8 cellular contexts compared by ENCODE assay signal in the genomic region with DNA sequence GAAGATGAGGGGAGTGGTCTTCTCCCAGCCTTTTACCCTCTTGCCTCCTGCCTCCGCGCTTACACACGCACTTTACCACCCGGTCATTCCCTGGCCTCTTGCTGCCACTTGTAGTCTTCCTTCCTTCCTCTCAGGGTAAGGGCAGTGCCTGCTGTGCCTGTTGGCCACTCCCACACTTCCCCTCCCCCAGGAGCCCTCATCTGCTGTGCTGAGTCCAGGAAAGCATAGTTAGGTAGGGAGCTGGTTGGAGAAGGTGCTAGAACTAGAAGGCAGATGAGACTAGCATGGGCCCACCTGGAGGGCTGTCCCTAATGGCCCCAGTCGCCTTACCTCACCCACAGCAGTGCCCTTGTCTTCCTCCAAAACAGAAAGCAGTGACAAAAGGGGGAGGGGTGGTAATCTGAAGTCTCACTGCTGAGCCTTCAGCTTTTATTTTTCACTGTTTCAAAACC. TPM values are rescaled to one million over a fixed set of nuclear protein-coding genes. Genes with fewer than 3 reads are reported as not detected.
A peak's percentile ranks its signal among the peaks of the same experiment; 100 is the strongest.
DNase-seq lines count a peak whose midpoint lies in the region; ATAC-seq and TF ChIP-seq lines count a peak whose summit lies in the region.

No MANE protein-coding gene starts in this region.

- H3K9ac ChIP-seq in iPS-20b (ENCODE audit: low read depth, low read length) = peak overlapping the region; percentile 56; the same call in 1 of the 2 replicates
- H3K9ac ChIP-seq in stomach smooth muscle (ENCODE audit: low read length in 2 of 2) = no peak overlapping the region

- peak overlapping the region; percentile 67 for H3K4me3 Mint-ChIP-seq in activated T-helper 1 cell treated with anti-CD3 and anti-CD28 coated beads, Interleukin-12 subunit alpha, Interleukin-12 subunit beta, Interleukin-2, Interleukin-4 antibody, amounts not matched to agents 30 ng/mL and 10 ng/mL and 1 ng/mL, durations not matched to agents 14 hours and 24 hours and 36 hours

- peak overlapping the region; percentile 96 for H3K27ac ChIP-seq in 22Rv1
- H3K27ac ChIP-seq in iPS-20b (ENCODE audit: low read length) = peak overlapping the region; percentile 9
- peak overlapping the region; percentile 76 for H3K27ac ChIP-seq in stomach smooth muscle (ENCODE audit: low read length)

- no peak for ATAC-seq in GM21367 (IDR thresholded peaks at IDR 0.05; ENCODE audit: unreplicated experiment)
- no peak for ATAC-seq in GM18511 (IDR thresholded peaks at IDR 0.05; ENCODE audit: unreplicated experiment)

- H3K4me3 ChIP-seq in iPS-20b (ENCODE audit: low read length) (peak overlapping the region; percentile 38; the same call in 1 of the 2 replicates), stomach smooth muscle (ENCODE audit: low read length in 2 of 2) (peak overlapping the region in 1 of 2 donors; percentile 47)

- H3K4me1 ChIP-seq in iPS-20b (ENCODE audit: insufficient read depth, low read length) = peaks cover 26% of the 10 kb centered on the region
- peaks cover 42% of the 10 kb centered on the region for H3K4me1 ChIP-seq in stomach smooth muscle (ENCODE audit: control insufficient read depth, insufficient read depth, low read length)

- H3K36me3 Mint-ChIP-seq in activated T-helper 1 cell treated with anti-CD3 and anti-CD28 coated beads, Interleukin-12 subunit alpha, Interleukin-12 subunit beta, Interleukin-2, Interleukin-4 antibody, amounts not matched to agents 30 ng/mL and 10 ng/mL and 1 ng/mL, durations not matched to agents 14 hours and 24 hours and 36 hours (ENCODE audit: low read depth) = peaks cover 63% of the 10 kb centered on the region

- H3K4me1 Mint-ChIP-seq in activated T-helper 1 cell treated with anti-CD3 and anti-CD28 coated beads, Interleukin-12 subunit alpha, Interleukin-12 subunit beta, Interleukin-2, Interleukin-4 antibody, amounts not matched to agents 30 ng/mL and 10 ng/mL and 1 ng/mL, durations not matched to agents 14 hours and 24 hours and 36 hours (ENCODE audit: low read depth) = peaks cover 93% of the 10 kb centered on the region

- intact Hi-C loops in activated T-helper 1 cell treated with anti-CD3 and anti-CD28 coated beads, Interleukin-12 subunit alpha, Interleukin-12 subunit beta, Interleukin-2, Interleukin-4 antibody, amounts not matched to agents 30 ng/mL and 10 ng/mL and 1 ng/mL, durations not matched to agents 14 hours and 24 hours and 36 hours (cut with micrococcal nuclease) = no loop called here

- no peak for TF ChIP-seq CTCF in 22Rv1 (IDR thresholded peaks at IDR 0.05)

- H3K9me3 Mint-ChIP-seq in activated T-helper 1 cell treated with anti-CD3 and anti-CD28 coated beads, Interleukin-12 subunit alpha, Interleukin-12 subunit beta, Interleukin-2, Interleukin-4 antibody, amounts not matched to agents 30 ng/mL and 10 ng/mL and 1 ng/mL, durations not matched to agents 14 hours and 24 hours and 36 hours = no peaks in the 10 kb centered on the region

- H3K36me3 ChIP-seq in iPS-20b (ENCODE audit: insufficient read depth, low read depth, low read length) (no peaks in the 10 kb centered on the region), stomach smooth muscle (ENCODE audit: control insufficient read depth in 2 of 2, insufficient read depth in 2 of 2, low read length in 2 of 2) (peaks cover 18 to 23% of the 10 kb centered on the region in 2 donors)

- H3K9me3 ChIP-seq in iPS-20b (ENCODE audit: insufficient read depth, low read depth, low read length) = no peaks in the 10 kb centered on the region
- H3K9me3 ChIP-seq in stomach smooth muscle (ENCODE audit: control insufficient read depth in 2 of 2, low read length in 2 of 2) = no peaks in the 10 kb centered on the region

- H3K27ac Mint-ChIP-seq in activated T-helper 1 cell treated with anti-CD3 and anti-CD28 coated beads, Interleukin-12 subunit alpha, Interleukin-12 subunit beta, Interleukin-2, Interleukin-4 antibody, amounts not matched to agents 30 ng/mL and 10 ng/mL and 1 ng/mL, durations not matched to agents 14 hours and 24 hours and 36 hours = peak overlapping the region; percentile 91

- DNase-seq in NCI-H1105 (lab: John Stamatoyannopoulos, UW) (peak; percentile 64), SK-N-DZ (ENCODE audit: low spot score) (no peak)
- DNase-seq in activated T-helper 1 cell treated with anti-CD3 and anti-CD28 coated beads, Interleukin-12 subunit alpha, Interleukin-12 subunit beta, Interleukin-2, Interleukin-4 antibody, amounts not matched to agents 30 ng/mL and 10 ng/mL and 1 ng/mL, durations not matched to agents 14 hours and 24 hours and 36 hours (ENCODE audit: low spot score) = peak; percentile 35

- H3K27me3 ChIP-seq in iPS-20b (ENCODE audit: insufficient read depth, low read length) = no peaks in the 10 kb centered on the region
- no peaks in the 10 kb centered on the region for H3K27me3 ChIP-seq in stomach smooth muscle (ENCODE audit: control insufficient read depth in 1 of 2, insufficient read depth in 2 of 2, low read length in 2 of 2)

- H3K27me3 Mint-ChIP-seq in activated T-helper 1 cell treated with anti-CD3 and anti-CD28 coated beads, Interleukin-12 subunit alpha, Interleukin-12 subunit beta, Interleukin-2, Interleukin-4 antibody, amounts not matched to agents 30 ng/mL and 10 ng/mL and 1 ng/mL, durations not matched to agents 14 hours and 24 hours and 36 hours (ENCODE audit: insufficient read depth) = no peaks in the 10 kb centered on the region

RNA-seq across cellular contexts. Expression of a gene that starts 54.3 kb away (rescaled TPM):
- total RNA-seq in activated T-helper 1 cell treated with anti-CD3 and anti-CD28 coated beads, Interleukin-12 subunit alpha, Interleukin-12 subunit beta, Interleukin-2, Interleukin-4 antibody, amounts not matched to agents 30 ng/mL and 10 ng/mL and 1 ng/mL, durations not matched to agents 14 hours and 24 hours and 36 hours = 304 and 311 TPM in 2 replicates
- 182 and 202 TPM in 2 replicates for polyA plus RNA-seq in SK-N-DZ (2014; cell fraction: cytosol; rRNA removed)
- 676 and 919 TPM in 2 replicates for polyA plus RNA-seq in SK-N-DZ (2014; cell fraction: nucleus; rRNA removed)

Comparison
In these comparisons a context has a peak if more than half of its experiments do, and no peak if none do; other contexts are left out.
1. H3K27ac ChIP-seq: peak in every context shown above with its lines; median percentile 96 in 22Rv1; 76 in stomach smooth muscle; 9 in iPS-20b.